In the genomic region with DNA sequence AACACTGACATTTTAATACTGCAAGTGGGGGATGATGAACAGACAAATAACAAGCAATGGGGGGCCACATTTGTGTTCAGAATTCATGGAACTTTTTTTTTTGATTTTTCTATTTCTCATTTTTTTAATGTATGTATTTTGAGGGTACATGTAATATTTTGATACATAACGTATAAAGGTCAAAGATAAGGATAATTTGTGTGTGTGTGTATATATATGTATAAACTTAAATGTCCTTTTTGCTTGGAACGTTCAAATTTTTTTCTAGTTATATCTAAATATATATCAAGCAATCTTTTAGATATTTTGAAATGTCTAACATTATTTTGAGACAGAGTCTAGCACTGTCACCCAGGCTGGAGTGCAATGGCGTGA, we compare ENCODE assay signal across 13 cellular contexts. TPM values are rescaled to one million over a fixed set of nuclear protein-coding genes. Genes with fewer than 3 reads are reported as not detected.
DNase-seq lines count a peak whose midpoint lies in the region; ATAC-seq and TF ChIP-seq lines count a peak whose summit lies in the region.
"Had no signal": no experiment of that assay in that cellular context is flagged by ENCODE, and none has a peak within 500 bp of the region (broad histone marks: within the 10 kb centered on the region; RNA-seq: fewer than 3 reads in every experiment).

No MANE protein-coding gene starts in this region.

- no peaks in the 10 kb centered on the region for H3K9me2 ChIP-seq in PC-3 (replicated peaks; ENCODE audit: low read length)

- ATAC-seq in PC-3, result no peak
- no peak for ATAC-seq in HG03108 (IDR thresholded peaks at IDR 0.05; ENCODE audit: unreplicated experiment)
- no peak for ATAC-seq in SK-N-SH treated with all-trans-retinoic acid at 6 μM for 48 hours

- no peaks in the 10 kb centered on the region for H3F3A ChIP-seq in PC-3 (ENCODE audit: low read length, unreplicated experiment)

- no peak for TF ChIP-seq CTCF in PC-3 (conservative IDR thresholded peaks at IDR 0.05; ENCODE audit: low read depth, low read length)

- H3K4me1 Mint-ChIP-seq in activated T-cell treated with anti-CD3 and anti-CD28 coated beads, Interleukin-2, amount 50 U/mL, for 24 hours (ENCODE audit: low read depth), result peaks cover 16% of the 10 kb centered on the region

- H3K27me3 ChIP-seq in PC-3 (ENCODE audit: low read length) (no peaks in the 10 kb centered on the region), endocrine pancreas (ENCODE audit: control insufficient read depth, insufficient read depth, low read length) (peaks cover 20% of the 10 kb centered on the region), skeletal muscle satellite cell (ENCODE audit: control insufficient read depth, insufficient read depth, low read length) (peaks cover 29% of the 10 kb centered on the region)
- H3K27me3 ChIP-seq: Peyer's patch had no signal

- H3K9me3 Mint-ChIP-seq in activated T-cell treated with anti-CD3 and anti-CD28 coated beads, Interleukin-2, amount 50 U/mL, for 24 hours, result no peaks in the 10 kb centered on the region

- H3K4me3 ChIP-seq in PC-3 (ENCODE audit: low read length), result peak overlapping the region; percentile 94
- H3K4me3 ChIP-seq in endocrine pancreas (ENCODE audit: control insufficient read depth, insufficient read depth, low read length), result peak overlapping the region; percentile 27
- H3K4me3 ChIP-seq in skeletal muscle satellite cell (ENCODE audit: low read length), result no peak overlapping the region

- H3K9me3 ChIP-seq in PC-3 (ENCODE audit: low read length) (no peaks in the 10 kb centered on the region), endocrine pancreas (ENCODE audit: control insufficient read depth, low read length) (no peaks in the 10 kb centered on the region), skeletal muscle satellite cell (replicated peaks; ENCODE audit: low read length) (no peaks in the 10 kb centered on the region)
- H3K9me3 ChIP-seq: Peyer's patch had no signal

- no peaks in the 10 kb centered on the region for H4K20me1 ChIP-seq in PC-3 (ENCODE audit: low read length)

- no TSS peak for BruUV-seq in PC-3 (replicated peaks; lab: Mats Ljungman, UMichigan)

- H3K27ac ChIP-seq in PC-3 (ENCODE audit: low read length), result no peak overlapping the region
- H3K27ac ChIP-seq: GM23248, left ventricle myocardium inferior had no signal

- peaks cover 44% of the 10 kb centered on the region for H3K27me3 Mint-ChIP-seq in activated T-cell treated with anti-CD3 and anti-CD28 coated beads, Interleukin-2, amount 50 U/mL, for 24 hours

- H3K36me3 ChIP-seq in PC-3 (ENCODE audit: low read depth, low read length), result no peaks in the 10 kb centered on the region
- no peaks in the 10 kb centered on the region for H3K36me3 ChIP-seq in endocrine pancreas (ENCODE audit: control insufficient read depth, insufficient read depth, low read length)
- no peaks in the 10 kb centered on the region for H3K36me3 ChIP-seq in skeletal muscle satellite cell (ENCODE audit: insufficient read depth, low read length)
- H3K36me3 ChIP-seq: left ventricle myocardium inferior, Peyer's patch had no signal

- H3K4me1 ChIP-seq in PC-3 (ENCODE audit: insufficient read depth, low read length) (no peaks in the 10 kb centered on the region), endocrine pancreas (ENCODE audit: control insufficient read depth, insufficient read depth, low read length) (no peaks in the 10 kb centered on the region), skeletal muscle satellite cell (ENCODE audit: control insufficient read depth, insufficient read depth, low read length) (no peaks in the 10 kb centered on the region)

- POLR2A ChIA-PET in PC-3 (lab: Charles Lee; ENCODE audit: unreplicated experiment), result no interaction called here

- H3K36me3 Mint-ChIP-seq in activated T-cell treated with anti-CD3 and anti-CD28 coated beads, Interleukin-2, amount 50 U/mL, for 24 hours (ENCODE audit: low read depth), result no peaks in the 10 kb centered on the region

- no peak overlapping the region for H3K9ac ChIP-seq in PC-3 (ENCODE audit: low read length)
- no peak overlapping the region for H3K9ac ChIP-seq in endocrine pancreas (ENCODE audit: control insufficient read depth, insufficient read depth, low read length)
- H3K9ac ChIP-seq in skeletal muscle satellite cell (ENCODE audit: low read depth, low read length), result no peak overlapping the region

- H3K4me2 ChIP-seq in PC-3 (ENCODE audit: low read length), result peak overlapping the region; percentile 100; the same call in 1 of the 2 replicates
- peak overlapping the region; percentile 100 for H3K4me2 ChIP-seq in skeletal muscle satellite cell (ENCODE audit: low read length)

- CTCF ChIA-PET in PC-3 (lab: Charles Lee), result no interaction called here

- H3K27ac Mint-ChIP-seq in activated T-cell treated with anti-CD3 and anti-CD28 coated beads, Interleukin-2, amount 50 U/mL, for 24 hours, result no peak overlapping the region

- intact Hi-C loops in PC-3 (cut with micrococcal nuclease), result loop anchor here (1.0 to 10.0 kb wide), 5 partner anchors 121 to 570 kb away; a partner anchor contains a TSS

- peak overlapping the region; percentile 80 for H3K4me3 Mint-ChIP-seq in activated T-cell treated with anti-CD3 and anti-CD28 coated beads, Interleukin-2, amount 50 U/mL, for 24 hours

- no peaks in the 10 kb centered on the region for H3K79me2 ChIP-seq in PC-3 (ENCODE audit: low read length)

- H2AFZ ChIP-seq in PC-3 (ENCODE audit: low read length), result peak overlapping the region; percentile 100; the same call in 1 of the 2 replicates

- DNase-seq in activated T-cell treated with anti-CD3 and anti-CD28 coated beads, Interleukin-2, amount 50 U/mL, for 24 hours, result no peak
- DNase-seq in activated T-cell treated with anti-CD3 and anti-CD28 coated beads, Interleukin-2, amount 50 U/mL, for 1 hour, result no peak
- no peak for DNase-seq in PC-3
- no peak for DNase-seq in COR-L47 (lab: John Stamatoyannopoulos, UW)

TF ChIP-seq in SK-N-SH treated with all-trans-retinoic acid at 6 μM for 48 hours, 23 proteins besides CTCF, POLR2A, EP300 and RAD21:
- TF ChIP-seq PPARA (CRISPR knock-in tag; IDR thresholded peaks at IDR 0.05; ENCODE audit: borderline replicate concordance) (no peak), ARNTL (CRISPR knock-in tag; IDR thresholded peaks at IDR 0.05; ENCODE audit: borderline replicate concordance, low read depth) (no peak), ZNF70 (CRISPR knock-in tag; IDR thresholded peaks at IDR 0.05) (no peak), RARB (CRISPR knock-in tag; IDR thresholded peaks at IDR 0.05) (no peak)
- TF ChIP-seq, protein P1, sequence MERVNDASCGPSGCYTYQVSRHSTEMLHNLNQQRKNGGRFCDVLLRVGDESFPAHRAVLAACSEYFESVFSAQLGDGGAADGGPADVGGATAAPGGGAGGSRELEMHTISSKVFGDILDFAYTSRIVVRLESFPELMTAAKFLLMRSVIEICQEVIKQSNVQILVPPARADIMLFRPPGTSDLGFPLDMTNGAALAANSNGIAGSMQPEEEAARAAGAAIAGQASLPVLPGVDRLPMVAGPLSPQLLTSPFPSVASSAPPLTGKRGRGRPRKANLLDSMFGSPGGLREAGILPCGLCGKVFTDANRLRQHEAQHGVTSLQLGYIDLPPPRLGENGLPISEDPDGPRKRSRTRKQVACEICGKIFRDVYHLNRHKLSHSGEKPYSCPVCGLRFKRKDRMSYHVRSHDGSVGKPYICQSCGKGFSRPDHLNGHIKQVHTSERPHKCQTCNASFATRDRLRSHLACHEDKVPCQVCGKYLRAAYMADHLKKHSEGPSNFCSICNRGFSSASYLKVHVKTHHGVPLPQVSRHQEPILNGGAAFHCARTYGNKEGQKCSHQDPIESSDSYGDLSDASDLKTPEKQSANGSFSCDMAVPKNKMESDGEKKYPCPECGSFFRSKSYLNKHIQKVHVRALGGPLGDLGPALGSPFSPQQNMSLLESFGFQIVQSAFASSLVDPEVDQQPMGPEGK (CRISPR knock-in tag; IDR thresholded peaks at IDR 0.05; ENCODE audit: borderline replicate concordance), result no peak
- TF ChIP-seq, protein P2, sequence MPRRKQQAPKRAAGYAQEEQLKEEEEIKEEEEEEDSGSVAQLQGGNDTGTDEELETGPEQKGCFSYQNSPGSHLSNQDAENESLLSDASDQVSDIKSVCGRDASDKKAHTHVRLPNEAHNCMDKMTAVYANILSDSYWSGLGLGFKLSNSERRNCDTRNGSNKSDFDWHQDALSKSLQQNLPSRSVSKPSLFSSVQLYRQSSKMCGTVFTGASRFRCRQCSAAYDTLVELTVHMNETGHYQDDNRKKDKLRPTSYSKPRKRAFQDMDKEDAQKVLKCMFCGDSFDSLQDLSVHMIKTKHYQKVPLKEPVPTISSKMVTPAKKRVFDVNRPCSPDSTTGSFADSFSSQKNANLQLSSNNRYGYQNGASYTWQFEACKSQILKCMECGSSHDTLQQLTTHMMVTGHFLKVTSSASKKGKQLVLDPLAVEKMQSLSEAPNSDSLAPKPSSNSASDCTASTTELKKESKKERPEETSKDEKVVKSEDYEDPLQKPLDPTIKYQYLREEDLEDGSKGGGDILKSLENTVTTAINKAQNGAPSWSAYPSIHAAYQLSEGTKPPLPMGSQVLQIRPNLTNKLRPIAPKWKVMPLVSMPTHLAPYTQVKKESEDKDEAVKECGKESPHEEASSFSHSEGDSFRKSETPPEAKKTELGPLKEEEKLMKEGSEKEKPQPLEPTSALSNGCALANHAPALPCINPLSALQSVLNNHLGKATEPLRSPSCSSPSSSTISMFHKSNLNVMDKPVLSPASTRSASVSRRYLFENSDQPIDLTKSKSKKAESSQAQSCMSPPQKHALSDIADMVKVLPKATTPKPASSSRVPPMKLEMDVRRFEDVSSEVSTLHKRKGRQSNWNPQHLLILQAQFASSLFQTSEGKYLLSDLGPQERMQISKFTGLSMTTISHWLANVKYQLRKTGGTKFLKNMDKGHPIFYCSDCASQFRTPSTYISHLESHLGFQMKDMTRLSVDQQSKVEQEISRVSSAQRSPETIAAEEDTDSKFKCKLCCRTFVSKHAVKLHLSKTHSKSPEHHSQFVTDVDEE (CRISPR knock-in tag; IDR thresholded peaks at IDR 0.05), result no peak

RNA-seq across cellular contexts. Expression of a gene that starts 12.3 kb away (rescaled TPM):
- 0.04 and 0.40 TPM in 2 replicates for total RNA-seq in PC-3 (2014; rRNA removed)
- 0.76 and 0.87 TPM in 2 replicates for total RNA-seq in skeletal muscle satellite cell (2012; rRNA removed)

RNA-seq across cellular contexts. Expression of a gene that starts 27.6 kb away (rescaled TPM):
- not detected in 2 replicates for total RNA-seq in PC-3 (2014; rRNA removed)
- total RNA-seq in skeletal muscle satellite cell (2012; rRNA removed), result not detected in 2 replicates
- total RNA-seq: GM23248, left ventricle myocardium inferior, occipital lobe, Peyer's patch, urinary bladder had no signal
